ENCODE assay signal across 8 cellular contexts in genomic region chr18:53796042-53796729, GRCh38.
DNase-seq lines count a peak whose midpoint lies in the region; ATAC-seq and TF ChIP-seq lines count a peak whose summit lies in the region.
"Had no signal": no experiment of that assay in that cellular context is flagged by ENCODE, and none has a peak within 500 bp of the region (broad histone marks: within the 10 kb centered on the region; RNA-seq: fewer than 3 reads in every experiment).

No MANE protein-coding gene starts in this region.

- H3K27ac ChIP-seq in GM23338 (ENCODE audit: low read depth) = no peak overlapping the region
- H3K27ac ChIP-seq: upper lobe of left lung had no signal

- H3K27ac Mint-ChIP-seq in mesothelial cell of epicardium (no peak overlapping the region), GM23338 (no peak overlapping the region), T-helper 17 cell (no peak overlapping the region)

- no peak overlapping the region for H3K4me2 ChIP-seq in GM23338

- no peaks in the 10 kb centered on the region for H3F3A ChIP-seq in GM23338 (replicated peaks; ENCODE audit: low read depth)

- H3K4me1 ChIP-seq in GM23338 (ENCODE audit: insufficient read depth) = no peaks in the 10 kb centered on the region
- H3K4me1 ChIP-seq: upper lobe of left lung had no signal

- H2AFZ ChIP-seq in GM23338 = no peak overlapping the region

- no peaks in the 10 kb centered on the region for H3K4me1 Mint-ChIP-seq in mesothelial cell of epicardium
- H3K4me1 Mint-ChIP-seq in GM23338 = no peaks in the 10 kb centered on the region
- H3K4me1 Mint-ChIP-seq in T-helper 17 cell = no peaks in the 10 kb centered on the region

- TF ChIP-seq CTCF in mesothelial cell of epicardium (IDR thresholded peaks at IDR 0.05; ENCODE audit: unreplicated experiment) = no peak
- TF ChIP-seq CTCF in GM23338 (conservative IDR thresholded peaks at IDR 0.05; ENCODE audit: low read depth in 2 of 2) = no peak

- peak; percentile 38 for DNase-seq in amniotic stem cell (lab: John Stamatoyannopoulos, UW)
- peak; percentile 90 for DNase-seq in renal cortical epithelial cell (ENCODE audit: low read depth)
- DNase-seq in mesothelial cell of epicardium (ENCODE audit: low spot score in 2 of 2, unreplicated experiment in 2 of 2) = no peak
- DNase-seq in GM23338 (ENCODE audit: low spot score) = no peak
- no peak for DNase-seq in T-helper 17 cell
- DNase-seq: upper lobe of left lung had no signal

- no peaks in the 10 kb centered on the region for H3K79me2 ChIP-seq in GM23338 (replicated peaks; ENCODE audit: insufficient read depth)

- H3K9me3 ChIP-seq in T-helper 17 cell (ENCODE audit: control insufficient read depth, low read length, poor library complexity, severe bottlenecking) = no peaks in the 10 kb centered on the region

- H3K36me3 Mint-ChIP-seq in mesothelial cell of epicardium (no peaks in the 10 kb centered on the region), GM23338 (ENCODE audit: low read depth) (no peaks in the 10 kb centered on the region), T-helper 17 cell (ENCODE audit: low read depth) (no peaks in the 10 kb centered on the region)

- peaks cover 4% of the 10 kb centered on the region for H3K27me3 Mint-ChIP-seq in mesothelial cell of epicardium (ENCODE audit: low read depth)
- no peaks in the 10 kb centered on the region for H3K27me3 Mint-ChIP-seq in GM23338 (ENCODE audit: insufficient read depth, low read depth, poor library complexity)
- no peaks in the 10 kb centered on the region for H3K27me3 Mint-ChIP-seq in T-helper 17 cell

- no peaks in the 10 kb centered on the region for H3K9me2 ChIP-seq in GM23338 (ENCODE audit: insufficient read depth)

- ATAC-seq in GM18909 (IDR thresholded peaks at IDR 0.05; ENCODE audit: poor library complexity, unreplicated experiment) = peak; percentile 79
- peak; percentile 62 for ATAC-seq in HG03095 (IDR thresholded peaks at IDR 0.05; ENCODE audit: unreplicated experiment)
- ATAC-seq in GM23338 = no peak
- ATAC-seq in T-helper 17 cell = no peak

- H4K20me1 ChIP-seq in GM23338 (replicated peaks; ENCODE audit: insufficient read depth) = no peaks in the 10 kb centered on the region

- no peak overlapping the region for H3K4me3 Mint-ChIP-seq in mesothelial cell of epicardium
- H3K4me3 Mint-ChIP-seq in GM23338 = no peak overlapping the region
- no peak overlapping the region for H3K4me3 Mint-ChIP-seq in T-helper 17 cell

- H3K27me3 ChIP-seq in GM23338 (ENCODE audit: insufficient read depth) = no peaks in the 10 kb centered on the region
- H3K27me3 ChIP-seq: upper lobe of left lung had no signal

- H3K4me3 ChIP-seq in GM23338 = no peak overlapping the region
- H3K4me3 ChIP-seq: upper lobe of left lung had no signal

- H3K9me3 Mint-ChIP-seq in mesothelial cell of epicardium = peaks cover 8% of the 10 kb centered on the region
- peaks cover 3% of the 10 kb centered on the region; the same call in 1 of the 3 replicates for H3K9me3 Mint-ChIP-seq in GM23338

- H3K36me3 ChIP-seq in GM23338 (ENCODE audit: insufficient read depth) = no peaks in the 10 kb centered on the region
- H3K36me3 ChIP-seq: upper lobe of left lung had no signal

TF ChIP-seq in GM23338, 12 proteins besides CTCF, POLR2A, EP300 and RAD21 (continues in another document):
- TF ChIP-seq STAT1 (IDR thresholded peaks at IDR 0.05; ENCODE audit: unreplicated experiment) (no peak), EZH2phosphoT487 (IDR thresholded peaks at IDR 0.05; ENCODE audit: unreplicated experiment) (no peak), EZH2 (IDR thresholded peaks at IDR 0.05; ENCODE audit: low read depth, unreplicated experiment) (no peak), ZNF462 (CRISPR knock-in tag; IDR thresholded peaks at IDR 0.05) (no peak), REST (IDR thresholded peaks at IDR 0.05; ENCODE audit: unreplicated experiment) (no peak), JUNB (IDR thresholded peaks at IDR 0.05; ENCODE audit: unreplicated experiment) (no peak), POLR2AphosphoS5 (IDR thresholded peaks at IDR 0.05; ENCODE audit: low read depth) (no peak), CREB1 (CRISPR knock-in tag; IDR thresholded peaks at IDR 0.05; ENCODE audit: low read depth) (no peak), NANOG (IDR thresholded peaks at IDR 0.05; ENCODE audit: borderline replicate concordance) (no peak)

Comparison
In these comparisons a context has a peak if more than half of its experiments do, and no peak if none do; other contexts are left out.
1. ATAC-seq: peak in GM18909 (single experiment) and HG03095 (single experiment); none in GM23338 (single experiment) and T-helper 17 cell (single experiment).
2. DNase-seq: peak in amniotic stem cell (single experiment) and renal cortical epithelial cell (single experiment); none in mesothelial cell of epicardium (0 of 2), GM23338 (single experiment) and T-helper 17 cell (0 of 3).